8 cellular contexts compared by ENCODE assay signal in the genomic region with DNA sequence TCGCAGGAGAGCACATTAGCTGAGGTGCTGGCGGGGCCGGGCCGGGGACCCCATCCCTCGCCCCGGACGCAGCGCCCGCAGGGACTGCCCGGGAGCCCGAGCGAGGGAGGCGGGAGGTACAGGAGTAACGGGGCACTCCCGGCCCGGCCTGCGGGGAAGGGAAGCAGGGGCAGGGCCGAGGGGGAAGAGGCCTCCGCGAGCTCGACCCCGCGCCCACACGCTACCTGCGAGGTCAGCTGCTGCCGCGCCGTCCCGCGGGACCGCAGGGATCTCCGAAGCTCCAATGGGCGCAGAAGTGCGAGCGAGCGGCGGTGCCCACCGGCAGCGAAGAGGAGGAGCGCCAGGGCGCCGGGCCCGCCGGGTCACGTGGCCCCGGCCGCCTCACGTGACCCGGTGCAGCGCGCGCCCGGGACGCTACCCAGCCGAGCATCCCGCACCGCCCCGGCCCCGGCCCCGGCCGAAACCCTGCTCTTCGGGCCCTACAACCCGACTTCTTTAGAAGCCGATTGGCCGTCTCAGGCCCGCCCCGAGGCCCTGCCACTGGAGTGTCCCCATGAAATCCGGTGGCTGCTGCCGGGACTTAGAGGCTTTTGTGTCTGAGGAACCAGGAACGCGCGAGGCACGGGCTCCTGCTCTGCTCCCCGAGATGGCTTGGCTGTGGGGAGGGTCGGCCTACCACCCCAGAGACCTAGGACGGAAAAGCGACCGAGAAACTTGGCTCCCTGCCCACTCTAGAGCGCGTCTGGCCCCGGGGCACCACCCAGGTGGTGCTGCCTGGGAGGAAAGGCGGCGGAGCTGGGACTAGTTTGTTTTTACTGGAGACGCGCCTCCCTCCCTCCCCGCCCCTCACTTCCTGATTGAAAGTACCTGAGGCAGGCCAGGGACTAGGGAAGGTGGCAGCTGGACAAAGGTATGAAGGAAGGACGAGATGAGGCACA. TPM values are rescaled to one million over a fixed set of nuclear protein-coding genes. Genes with fewer than 3 reads are reported as not detected.
DNase-seq lines count a peak whose midpoint lies in the region; ATAC-seq and TF ChIP-seq lines count a peak whose summit lies in the region.

A gene (minus strand): TSS at position 339 of the 938 bp plus-strand sequence. CDS start 18,279 bp downstream, outside the sequence.

- POLR2A ChIA-PET in activated CD8-positive, alpha-beta T cell treated with anti-CD3 and anti-CD28 coated beads, Interleukin-2, amount 10 ng/mL, durations not matched to agents 7 days and 5 days (lab: Charles Lee): interaction anchor here (0.6 to 2.6 kb wide), 5 partner anchors 15 to 610 kb away, joined by 3 to 14 read pairs (median 3); a partner anchor contains a TSS

- H3K27ac Mint-ChIP-seq in activated CD8-positive, alpha-beta T cell treated with anti-CD3 and anti-CD28 coated beads, Interleukin-2, amount 10 ng/mL, durations not matched to agents 7 days and 5 days: peak within 1 kb of the TSS; percentile 85

- H3K4me3 ChIP-seq in BE2C (ENCODE audit: low read depth, low read length): peak within 1 kb of the TSS; percentile 95
- peak within 1 kb of the TSS; percentile 80 for H3K4me3 ChIP-seq in effector memory CD4-positive, alpha-beta T cell (ENCODE audit: insufficient read depth, low read depth, low read length, poor library complexity, severe bottlenecking)

- CTCF ChIA-PET in activated CD8-positive, alpha-beta T cell treated with anti-CD3 and anti-CD28 coated beads, Interleukin-2, amount 10 ng/mL, durations not matched to agents 7 days and 5 days (lab: Charles Lee): interaction anchor here (0.9 kb wide), 1 partner anchor 15 kb away, joined by 4 read pairs; no protein-coding TSS in a partner anchor

- H3K36me3 ChIP-seq in BE2C: peaks cover 1% of the 10 kb centered on the region; the same call in 1 of the 2 replicates
- peaks cover 4% of the 10 kb centered on the region for H3K36me3 ChIP-seq in effector memory CD4-positive, alpha-beta T cell (ENCODE audit: control insufficient read depth, insufficient read depth, low read length)

- H3K4me3 Mint-ChIP-seq in activated CD8-positive, alpha-beta T cell treated with anti-CD3 and anti-CD28 coated beads, Interleukin-2, amount 10 ng/mL, durations not matched to agents 7 days and 5 days: peak within 1 kb of the TSS; percentile 88

- H3K9me3 ChIP-seq in BE2C: no peaks in the 10 kb centered on the region
- no peaks in the 10 kb centered on the region for H3K9me3 ChIP-seq in effector memory CD4-positive, alpha-beta T cell (ENCODE audit: control insufficient read depth, low read length)

- no peaks in the 10 kb centered on the region for H3K27me3 ChIP-seq in BE2C
- no peaks in the 10 kb centered on the region for H3K27me3 ChIP-seq in effector memory CD4-positive, alpha-beta T cell (replicated peaks; ENCODE audit: control insufficient read depth, insufficient read depth, low read length, poor library complexity, severe bottlenecking)

- H3K9me3 Mint-ChIP-seq in activated CD8-positive, alpha-beta T cell treated with anti-CD3 and anti-CD28 coated beads, Interleukin-2, amount 10 ng/mL, durations not matched to agents 7 days and 5 days (ENCODE audit: insufficient read depth): no peaks in the 10 kb centered on the region

- H3K27me3 Mint-ChIP-seq in activated CD8-positive, alpha-beta T cell treated with anti-CD3 and anti-CD28 coated beads, Interleukin-2, amount 10 ng/mL, durations not matched to agents 7 days and 5 days (ENCODE audit: low read depth): peaks cover 2% of the 10 kb centered on the region

- TF ChIP-seq CTCF in BE2C (IDR thresholded peaks at IDR 0.05; ENCODE audit: low read depth, low read length): no peak

- H3K27ac ChIP-seq in effector memory CD4-positive, alpha-beta T cell (ENCODE audit: insufficient read depth, low read length, poor library complexity, severe bottlenecking): peak within 1 kb of the TSS; percentile 83

- ATAC-seq in GM19025 (IDR thresholded peaks at IDR 0.05; ENCODE audit: low read depth, unreplicated experiment) (peak; percentile 96), HG03196 (IDR thresholded peaks at IDR 0.05; ENCODE audit: unreplicated experiment) (peak; percentile 90)
- ATAC-seq in activated CD8-positive, alpha-beta T cell treated with anti-CD3 and anti-CD28 coated beads, Interleukin-2, amount 10 ng/mL, durations not matched to agents 7 days and 5 days: peak; percentile 98

- H3K4me1 ChIP-seq in BE2C: no peaks in the 10 kb centered on the region
- peaks cover 9% of the 10 kb centered on the region for H3K4me1 ChIP-seq in effector memory CD4-positive, alpha-beta T cell (ENCODE audit: control insufficient read depth, insufficient read depth, low read length, poor library complexity, severe bottlenecking)

- peak; percentile 84 for DNase-seq in BE2C
- DNase-seq in NCI-H69 (lab: John Stamatoyannopoulos, UW): peak; percentile 84
- DNase-seq in activated CD8-positive, alpha-beta T cell treated with anti-CD3 and anti-CD28 coated beads, Interleukin-2, amount 10 ng/mL, durations not matched to agents 7 days and 5 days: peak; percentile 73
- peak; percentile 61 to 70 (median 64) for DNase-seq in effector memory CD4-positive, alpha-beta T cell
- peak; percentile 70 to 75 for DNase-seq in lung microvascular endothelial cell (ENCODE audit: low read depth in 2 of 2)
- DNase-seq in stimulated activated CD4-positive, alpha-beta T cell treated with anti-CD3 and anti-CD28 coated beads, TNF-alpha, amount 100 ng/mL, for 4 hours (ENCODE audit: low read depth in 3 of 3): peak; percentile 37 to 57 (median 44)

- peaks cover 17% of the 10 kb centered on the region for H3K36me3 Mint-ChIP-seq in activated CD8-positive, alpha-beta T cell treated with anti-CD3 and anti-CD28 coated beads, Interleukin-2, amount 10 ng/mL, durations not matched to agents 7 days and 5 days (ENCODE audit: low read depth)

- peaks cover 32% of the 10 kb centered on the region for H3K4me1 Mint-ChIP-seq in activated CD8-positive, alpha-beta T cell treated with anti-CD3 and anti-CD28 coated beads, Interleukin-2, amount 10 ng/mL, durations not matched to agents 7 days and 5 days (ENCODE audit: low read depth)

RNA-seq across cellular contexts. Expression of the gene that starts here (rescaled TPM):
- polyA plus RNA-seq in BE2C (2012; ENCODE audit: insufficient read depth, insufficient read length, low read depth): 13.7 TPM
- total RNA-seq in activated CD8-positive, alpha-beta T cell treated with anti-CD3 and anti-CD28 coated beads, Interleukin-2, amount 10 ng/mL, durations not matched to agents 7 days and 5 days: 10 to 100 TPM; 18.6 to 19.3 TPM
- 21.1 and 24.4 TPM in 2 replicates for total RNA-seq in lung microvascular endothelial cell

Comparison
In these comparisons a context has a peak if more than half of its experiments do, and no peak if none do; other contexts are left out.
1. Peak in every context shown above with its lines: DNase-seq, ATAC-seq, H3K4me3 ChIP-seq and H3K27ac ChIP-seq.